ENCODE assay signal across 7 cellular contexts in genomic region chr19:6735181-6735891, GRCh38.
A peak's percentile ranks its signal among the peaks of the same experiment; 100 is the strongest.
DNase-seq lines count a peak whose midpoint lies in the region; ATAC-seq and TF ChIP-seq lines count a peak whose summit lies in the region.
"Had no signal": no experiment of that assay in that cellular context is flagged by ENCODE, and none has a peak within 500 bp of the region (broad histone marks: within the 10 kb centered on the region; RNA-seq: fewer than 3 reads in every experiment).

No MANE protein-coding gene starts in this region.

- no peaks in the 10 kb centered on the region for H3K9me3 ChIP-seq in MM.1S (replicated peaks; ENCODE audit: insufficient read depth, low read length)

- H2AFZ ChIP-seq in MM.1S (ENCODE audit: low read length): no peak overlapping the region

- peaks cover 28% of the 10 kb centered on the region for H3F3A ChIP-seq in MM.1S (ENCODE audit: insufficient read depth, low read length)

- peak overlapping the region; percentile 81; the same call in 1 of the 2 replicates for H3K4me2 ChIP-seq in MM.1S (ENCODE audit: low read depth, low read length)

- peaks cover 18% of the 10 kb centered on the region for H3K79me2 ChIP-seq in MM.1S (ENCODE audit: low read length)

- ATAC-seq in effector memory CD8-positive, alpha-beta T cell (replicated peaks): no peak
- ATAC-seq in HG02763 (IDR thresholded peaks at IDR 0.05; ENCODE audit: unreplicated experiment): no peak

- no peaks in the 10 kb centered on the region for H4K20me1 ChIP-seq in MM.1S (ENCODE audit: insufficient read depth, low read length)

- peaks cover 19% of the 10 kb centered on the region for H3K4me1 ChIP-seq in MM.1S (ENCODE audit: low read length)

- H3K4me3 Mint-ChIP-seq in effector memory CD8-positive, alpha-beta T cell: peak overlapping the region in 1 of 2 donors; percentile 97

- H3K4me1 Mint-ChIP-seq in effector memory CD8-positive, alpha-beta T cell (ENCODE audit: low read depth in 2 of 2): peaks cover 33 to 34% of the 10 kb centered on the region in 2 donors

- no peak for TF ChIP-seq CTCF in MM.1S (IDR thresholded peaks at IDR 0.05; ENCODE audit: low read length)

- no peak overlapping the region for H3K9ac ChIP-seq in MM.1S (ENCODE audit: low read length)

- peaks cover 43% of the 10 kb centered on the region for H3K36me3 Mint-ChIP-seq in effector memory CD8-positive, alpha-beta T cell (ENCODE audit: insufficient read depth)

- H3K27ac ChIP-seq in MM.1S (ENCODE audit: low read length): no peak overlapping the region
- H3K27ac ChIP-seq in skin epidermis: peak overlapping the region in 11 of 21 experiments; percentile 7 to 98 (median 96)

- DNase-seq in MM.1S: no peak
- DNase-seq in effector memory CD8-positive, alpha-beta T cell: no peak
- no peak for DNase-seq in iPS-NIHi7 (ENCODE audit: extremely low spot score)
- no peak for DNase-seq in HuH-7 (ENCODE audit: low spot score)
- DNase-seq: NCI-H226 had no signal

- H3K36me3 ChIP-seq in MM.1S (replicated peaks; ENCODE audit: insufficient read depth, low read length): no peaks in the 10 kb centered on the region

- peak overlapping the region; percentile 97 to 99 for H3K27ac Mint-ChIP-seq in effector memory CD8-positive, alpha-beta T cell

- H3K4me3 ChIP-seq in MM.1S (ENCODE audit: low read length): no peak overlapping the region
- H3K4me3 ChIP-seq in skin epidermis: no peak overlapping the region

- no peaks in the 10 kb centered on the region for H3K9me2 ChIP-seq in MM.1S (replicated peaks; ENCODE audit: insufficient read depth, low read length)

- H3K27me3 ChIP-seq in MM.1S (replicated peaks; ENCODE audit: insufficient read depth, low read length): no peaks in the 10 kb centered on the region

- H3K9me3 Mint-ChIP-seq in effector memory CD8-positive, alpha-beta T cell: no peaks in the 10 kb centered on the region

- H3K27me3 Mint-ChIP-seq in effector memory CD8-positive, alpha-beta T cell: no peaks in the 10 kb centered on the region
